In genomic region chr16:29863669-29863984, GRCh38 we compare ENCODE assay signal across 8 cellular contexts. TPM values are rescaled to one million over a fixed set of nuclear protein-coding genes. Genes with fewer than 3 reads are reported as not detected.
DNase-seq lines count a peak whose midpoint lies in the region; ATAC-seq, FAIRE-seq and TF ChIP-seq lines count a peak whose summit lies in the region.

No MANE protein-coding gene starts in this region.

- peak overlapping the region; percentile 80 for H3K4me2 ChIP-seq in GM12878 (ENCODE audit: control insufficient read depth, insufficient read depth)
- H3K4me2 ChIP-seq in mesendoderm (ENCODE audit: low read length): peak overlapping the region; percentile 3

- no peak overlapping the region for H2BK5ac ChIP-seq in mesendoderm (ENCODE audit: low read length)

- CTCF ChIA-PET in GM12878 (lab: Yijun Ruan, JAX): interaction anchor here (1.5 kb wide), 1 partner anchor 16 kb away, joined by 6 read pairs; no protein-coding TSS in a partner anchor

- no peak overlapping the region for H4K8ac ChIP-seq in mesendoderm (ENCODE audit: low read depth, low read length)

- no peak for FAIRE-seq in GM12878 (lab: Jason Lieb, UNC)

- H3K18ac ChIP-seq in mesendoderm (ENCODE audit: low read length): no peak overlapping the region

- TF ChIP-seq RAD21 in GM12878 (IDR thresholded peaks at IDR 0.05; ENCODE audit: insufficient read depth, low read depth, low read length): peak; percentile 26; the same call in 1 of the 2 replicates

- H3K4me3 ChIP-seq in left ventricle myocardium inferior: peak overlapping the region; percentile 95
- 0 out of 2 replicates have a peak overlapping the region, but pooled peaks have one; percentile 13 for H3K4me3 ChIP-seq in GM12878
- H3K4me3 ChIP-seq in mesendoderm (ENCODE audit: low read length): no peak overlapping the region
- H3K4me3 ChIP-seq in vagina: peak overlapping the region; percentile 84 to 100

- no peak for TF ChIP-seq CTCF in left ventricle myocardium inferior (IDR thresholded peaks at IDR 0.05; ENCODE audit: borderline replicate concordance)
- no peak for TF ChIP-seq CTCF in GM12878 (IDR thresholded peaks at IDR 0.05 in 2 of 3, conservative IDR thresholded peaks at IDR 0.05 in 1 of 3; ENCODE audit: control insufficient read depth in 2 of 3, extremely low read depth in 1 of 3, insufficient read depth in 1 of 3, low read depth in 3 of 3, low read length in 3 of 3)
- TF ChIP-seq CTCF in vagina (IDR thresholded peaks at IDR 0.05): peak in 1 of 3 experiments; percentile 11

- H3K56ac ChIP-seq in mesendoderm (ENCODE audit: low read length): peak overlapping the region; percentile 80

- no peaks in the 10 kb centered on the region for H3K9me3 ChIP-seq in left ventricle myocardium inferior (replicated peaks)
- no peaks in the 10 kb centered on the region for H3K9me3 ChIP-seq in GM12878 (replicated peaks; ENCODE audit: control insufficient read depth, insufficient read depth, low read length)
- H3K9me3 ChIP-seq in vagina: no peaks in the 10 kb centered on the region

- RAD21 ChIA-PET in GM12878 (lab: Charles Lee; ENCODE audit: unreplicated experiment): no interaction called here

- TF ChIP-seq POLR2A in GM12878 (IDR thresholded peaks at IDR 0.05; ENCODE audit: low read depth, low read length): no peak
- TF ChIP-seq POLR2A in vagina (IDR thresholded peaks at IDR 0.05): no peak

- peaks cover 6% of the 10 kb centered on the region for H3K79me1 ChIP-seq in mesendoderm (ENCODE audit: low read length)

- no peak overlapping the region for H2AK5ac ChIP-seq in mesendoderm (ENCODE audit: low read length)

- 42% methylated on average over 16 of the region's 16 CpGs for WGBS in GM12878 (ENCODE audit: insufficient coverage, insufficient replicate concordance, low lambda C conversion rate, missing lambda C conversion rate)
- no CpG with 5 or more reads among the region's 16 CpGs for WGBS in mesendoderm (ENCODE audit: extremely low coverage, insufficient coverage, low lambda C conversion rate)

- no peak for DNase-seq in left ventricle myocardium inferior
- DNase-seq in cardiac septum (ENCODE audit: low spot score): no peak
- no peak for DNase-seq in GM12878 (ENCODE audit: low read depth, low spot score)
- DNase-seq in mesendoderm: no peak
- no peak for DNase-seq in vagina (ENCODE audit: extremely low spot score in 2 of 2)
- DNase-seq in sciatic nerve (ENCODE audit: low spot score): no peak
- DNase-seq in NCI-H2171 treated with DMSO at 0.1 percent for 48 hours (lab: John Stamatoyannopoulos, UW): no peak

- ATAC-seq in GM12878 (no peak), sciatic nerve (no peak), GM21390 (IDR thresholded peaks at IDR 0.05; ENCODE audit: unreplicated experiment) (no peak)

- peak overlapping the region; percentile 94 for H3K27ac ChIP-seq in left ventricle myocardium inferior (replicated peaks)
- no peak overlapping the region for H3K27ac ChIP-seq in GM12878 (ENCODE audit: control insufficient read depth, insufficient read depth)
- no peak overlapping the region for H3K27ac ChIP-seq in mesendoderm (ENCODE audit: low read depth, low read length)
- H3K27ac ChIP-seq in vagina: peak overlapping the region; percentile 91

- no peaks in the 10 kb centered on the region for H4K20me1 ChIP-seq in GM12878 (ENCODE audit: control insufficient read depth, insufficient read depth)

- H3K36me3 ChIP-seq in left ventricle myocardium inferior: peaks cover 28% of the 10 kb centered on the region
- peaks cover 0 to 3% of the 10 kb centered on the region in 2 experiments; a peak in 2 of 4 replicates for H3K36me3 ChIP-seq in GM12878 (ENCODE audit: control insufficient read depth in 2 of 2, insufficient read depth in 2 of 2, low read length in 1 of 2)
- no peaks in the 10 kb centered on the region for H3K36me3 ChIP-seq in mesendoderm (ENCODE audit: control insufficient read depth, insufficient read depth, low read length)
- H3K36me3 ChIP-seq in vagina: peaks cover 0 to 25% of the 10 kb centered on the region in 2 donors

- no peak overlapping the region for H2BK120ac ChIP-seq in mesendoderm (ENCODE audit: low read depth, low read length)

- H3K79me2 ChIP-seq in GM12878 (ENCODE audit: control insufficient read depth, insufficient read depth, low read length) (peaks cover 7% of the 10 kb centered on the region), mesendoderm (ENCODE audit: control insufficient read depth, insufficient read depth, low read length) (peaks cover 4% of the 10 kb centered on the region)

- H3K4me1 ChIP-seq in left ventricle myocardium inferior: peaks cover 31% of the 10 kb centered on the region
- peaks cover 4% of the 10 kb centered on the region for H3K4me1 ChIP-seq in GM12878 (ENCODE audit: control insufficient read depth, insufficient read depth, low read length)
- H3K4me1 ChIP-seq in mesendoderm (ENCODE audit: control insufficient read depth, low read depth, low read length): peaks cover 2% of the 10 kb centered on the region
- H3K4me1 ChIP-seq in vagina: peaks cover 25% of the 10 kb centered on the region

- H3K4ac ChIP-seq in mesendoderm (ENCODE audit: low read depth, low read length): peak overlapping the region; percentile 9

- H4K5ac ChIP-seq in mesendoderm (ENCODE audit: low read length): no peak overlapping the region

- peak overlapping the region; percentile 100 for H2AFZ ChIP-seq in GM12878 (ENCODE audit: control insufficient read depth, low read depth, low read length)

- no peaks in the 10 kb centered on the region for H3K27me3 ChIP-seq in left ventricle myocardium inferior (ENCODE audit: low read depth)
- 0 out of 4 replicates have a peak, but pooled peaks cover 0 to 1% of the 10 kb centered on the region in 2 experiments for H3K27me3 ChIP-seq in GM12878 (replicated peaks in 1 of 2; ENCODE audit: control insufficient read depth in 2 of 2, insufficient read depth in 2 of 2, low read length in 1 of 2)
- no peaks in the 10 kb centered on the region for H3K27me3 ChIP-seq in mesendoderm (ENCODE audit: insufficient read depth, low read length, poor library complexity)
- no peaks in the 10 kb centered on the region for H3K27me3 ChIP-seq in vagina

- POLR2A ChIA-PET in GM12878 (lab: Charles Lee): interaction anchor here (1.5 kb wide), 1 partner anchor 43 kb away, joined by 6 read pairs; the partner anchor contains the start of gene MVP

- SMC1A ChIA-PET in GM12878 (lab: Charles Lee; ENCODE audit: uncharacterized antibody, unreplicated experiment): no interaction called here

- no TSS peak for BruUV-seq in GM12878 (replicated peaks; lab: Mats Ljungman, UMichigan)

- H3K23ac ChIP-seq in mesendoderm (ENCODE audit: low read length): peak overlapping the region; percentile 20

- no peak for TF ChIP-seq EP300 in GM12878 (IDR thresholded peaks at IDR 0.05; ENCODE audit: borderline replicate concordance in 1 of 2, control insufficient read depth in 1 of 2, low read depth in 2 of 2, low read length in 2 of 2)

- H3K9ac ChIP-seq in GM12878 (ENCODE audit: control insufficient read depth, insufficient read depth, low read length) (no peak overlapping the region), mesendoderm (ENCODE audit: low read length) (peak overlapping the region; percentile 64)

- intact Hi-C loops in left ventricle myocardium inferior (cut with micrococcal nuclease) (no loop called here), cardiac septum (cut with DNase I) (loop anchor here (1.0 to 5.0 kb wide), 3 partner anchors 46 to 133 kb away; partner anchors contain the start of genes INO80E, KIF22 and PAGR1), GM12878 (cut with micrococcal nuclease; ENCODE audit: unreplicated experiment) (loop anchor here (5.0 to 10.0 kb wide), 2 partner anchors 41 to 61 kb away; partner anchors contain the start of genes KCTD13 and MVP), vagina (cut with DNase I) (no loop called here), sciatic nerve (cut with DNase I) (no loop called here)

- in situ Hi-C loops in GM12878 (cut with MboI): no loop called here

- no peak overlapping the region for H2BK15ac ChIP-seq in mesendoderm (replicated peaks; ENCODE audit: low read depth)

RNA-seq across cellular contexts. Expression of gene CDIPT, which starts 0.6 kb away (rescaled TPM):
- total RNA-seq in left ventricle myocardium inferior (68.6 TPM), cardiac septum (73.8 TPM), GM12878 (2014; rRNA removed) (33.2 and 35.4 TPM in 2 replicates), GM12878 (2014; rRNA removed; fragmentation: Illumina TruSeq; extraction: Trizol) (9.6 and 10.5 TPM in 2 replicates), GM12878 (2021) (31.4 and 34.1 TPM in 2 replicates), vagina (89.4 TPM), sciatic nerve (58.4 TPM)
- 23.6 and 25.0 TPM in 2 replicates for total RNA-seq in GM12878 (2013; cell fraction: nucleolus; rRNA removed)
- 11.5 TPM for polyA plus RNA-seq in GM12878 (2011; ENCODE audit: low read depth)
- polyA plus RNA-seq in GM12878 (2011; rRNA removed) (14.5 and 26.2 TPM in 2 replicates), GM12878 (2014; fragmentation: Illumina TruSeq; extraction: Trizol) (6.8 and 15.5 TPM in 2 replicates), GM12878 (2014; fragmentation: Nextera tagmentation; extraction: Ambion mirVana) (1 to 10 TPM in 1 of 2 experiments, under 1 TPM in 1; 0.87 to 3.5 TPM), GM12878 (2014; rRNA removed) (33.1 and 33.2 TPM in 2 replicates), GM12878 (2016; fragmentation: Nextera tagmentation; extraction: Ambion mirVana) (10 to 100 TPM; 28.1 to 36.4 TPM)
- polyA plus RNA-seq in GM12878 (2011; cell fraction: cytosol; rRNA removed): 41.9 and 52.6 TPM in 2 replicates
- 36.4 and 39.8 TPM in 2 replicates for polyA plus RNA-seq in GM12878 (2011; cell fraction: nucleus; rRNA removed)
- 28.7 and 30.8 TPM in 2 replicates for polyA plus RNA-seq in GM12878 (2012)
- 21.6 and 34.8 TPM in 2 replicates for polyA minus RNA-seq in GM12878 (2011; rRNA and poly(A)+ RNA removed)
- 18.7 and 20.5 TPM in 2 replicates for polyA minus RNA-seq in GM12878 (2011; cell fraction: cytosol; rRNA and poly(A)+ RNA removed)
- polyA minus RNA-seq in GM12878 (2011; cell fraction: nucleus; rRNA and poly(A)+ RNA removed): 11.2 and 15.9 TPM in 2 replicates
- 47.5 TPM for polyA plus RNA-seq in mesendoderm (2013, experiment 1 of 2)
- 46.8 TPM for polyA plus RNA-seq in mesendoderm (2013, experiment 2 of 2)

RNA-seq across cellular contexts. Expression of gene SEZ6L2, which starts 35.7 kb away (rescaled TPM):
- total RNA-seq in left ventricle myocardium inferior (0.38 TPM), cardiac septum (1.2 TPM), GM12878 (2014; rRNA removed) (0.06 TPM in 1 of 2 replicates, not detected in the other), GM12878 (2014; rRNA removed; fragmentation: Illumina TruSeq; extraction: Trizol) (not detected in 2 replicates), GM12878 (2021) (0.37 and 0.49 TPM in 2 replicates), vagina (15.7 TPM), sciatic nerve (3.1 TPM)
- total RNA-seq in GM12878 (2013; cell fraction: nucleolus; rRNA removed): not detected in 2 replicates
- polyA plus RNA-seq in GM12878 (2011; ENCODE audit: low read depth): not detected
- polyA plus RNA-seq in GM12878 (2011; rRNA removed) (not detected in 2 replicates), GM12878 (2014; fragmentation: Illumina TruSeq; extraction: Trizol) (not detected in 2 replicates), GM12878 (2014; fragmentation: Nextera tagmentation; extraction: Ambion mirVana) (not detected), GM12878 (2014; rRNA removed) (not detected in 2 replicates), GM12878 (2016; fragmentation: Nextera tagmentation; extraction: Ambion mirVana) (not detected)
- polyA plus RNA-seq in GM12878 (2011; cell fraction: cytosol; rRNA removed): not detected in 2 replicates
- polyA plus RNA-seq in GM12878 (2011; cell fraction: nucleus; rRNA removed): not detected in 2 replicates
- not detected in 2 replicates for polyA plus RNA-seq in GM12878 (2012)
- not detected in 2 replicates for polyA minus RNA-seq in GM12878 (2011; rRNA and poly(A)+ RNA removed)
- polyA minus RNA-seq in GM12878 (2011; cell fraction: cytosol; rRNA and poly(A)+ RNA removed): 0.83 and 1.2 TPM in 2 replicates
- not detected in 2 replicates for polyA minus RNA-seq in GM12878 (2011; cell fraction: nucleus; rRNA and poly(A)+ RNA removed)
- polyA plus RNA-seq in mesendoderm (2013, experiment 1 of 2): 21.1 TPM
- 19.7 TPM for polyA plus RNA-seq in mesendoderm (2013, experiment 2 of 2)

RNA-seq across cellular contexts. Expression of gene ASPHD1, which starts 36.7 kb away (rescaled TPM):
- not detected for total RNA-seq in left ventricle myocardium inferior
- total RNA-seq in cardiac septum: 0.38 TPM
- total RNA-seq in GM12878 (2013; cell fraction: nucleolus; rRNA removed): not detected in 2 replicates
- total RNA-seq in GM12878 (2014; rRNA removed): not detected in 2 replicates
- not detected in 2 replicates for total RNA-seq in GM12878 (2014; rRNA removed; fragmentation: Illumina TruSeq; extraction: Trizol)
- total RNA-seq in GM12878 (2021): not detected in 2 replicates
- not detected for polyA plus RNA-seq in GM12878 (2011; ENCODE audit: low read depth)
- polyA plus RNA-seq in GM12878 (2011; rRNA removed): not detected in 2 replicates
- not detected in 2 replicates for polyA plus RNA-seq in GM12878 (2011; cell fraction: cytosol; rRNA removed)
- not detected in 2 replicates for polyA plus RNA-seq in GM12878 (2011; cell fraction: nucleus; rRNA removed)
- 0.07 and 0.11 TPM in 2 replicates for polyA plus RNA-seq in GM12878 (2012)
- polyA plus RNA-seq in GM12878 (2014; fragmentation: Illumina TruSeq; extraction: Trizol): not detected in 2 replicates
- polyA plus RNA-seq in GM12878 (2014; fragmentation: Nextera tagmentation; extraction: Ambion mirVana): not detected
- polyA plus RNA-seq in GM12878 (2014; rRNA removed): not detected in 2 replicates
- polyA plus RNA-seq in GM12878 (2016; fragmentation: Nextera tagmentation; extraction: Ambion mirVana): not detected
- polyA minus RNA-seq in GM12878 (2011; rRNA and poly(A)+ RNA removed): not detected in 2 replicates
- not detected in 2 replicates for polyA minus RNA-seq in GM12878 (2011; cell fraction: cytosol; rRNA and poly(A)+ RNA removed)
- polyA minus RNA-seq in GM12878 (2011; cell fraction: nucleus; rRNA and poly(A)+ RNA removed): not detected in 2 replicates
- polyA plus RNA-seq in mesendoderm (2013, experiment 1 of 2): 3.9 TPM
- polyA plus RNA-seq in mesendoderm (2013, experiment 2 of 2): 3.7 TPM
- not detected for total RNA-seq in vagina
- total RNA-seq in sciatic nerve: 5.0 TPM

RNA-seq across cellular contexts. Expression of gene MVP, which starts 43.4 kb away (rescaled TPM):
- total RNA-seq in left ventricle myocardium inferior: 38.6 TPM
- total RNA-seq in cardiac septum: 60.2 TPM
- total RNA-seq in GM12878 (2013; cell fraction: nucleolus; rRNA removed): 84.4 and 84.6 TPM in 2 replicates
- 60.2 and 67.9 TPM in 2 replicates for total RNA-seq in GM12878 (2014; rRNA removed)
- total RNA-seq in GM12878 (2014; rRNA removed; fragmentation: Illumina TruSeq; extraction: Trizol): 28.1 and 28.9 TPM in 2 replicates
- total RNA-seq in GM12878 (2021): 62.5 and 62.7 TPM in 2 replicates
- 32.9 TPM for polyA plus RNA-seq in GM12878 (2011; ENCODE audit: low read depth)
- 26.8 and 74.2 TPM in 2 replicates for polyA plus RNA-seq in GM12878 (2011; rRNA removed)
- 59.9 and 79.0 TPM in 2 replicates for polyA plus RNA-seq in GM12878 (2011; cell fraction: cytosol; rRNA removed)
- 152 and 155 TPM in 2 replicates for polyA plus RNA-seq in GM12878 (2011; cell fraction: nucleus; rRNA removed)
- 54.3 and 57.3 TPM in 2 replicates for polyA plus RNA-seq in GM12878 (2012)
- polyA plus RNA-seq in GM12878 (2014; fragmentation: Illumina TruSeq; extraction: Trizol): 18.5 and 37.3 TPM in 2 replicates
- 1 to 10 TPM in 1 of 2 experiments, under 1 TPM in 1; 0.98 to 1.2 TPM for polyA plus RNA-seq in GM12878 (2014; fragmentation: Nextera tagmentation; extraction: Ambion mirVana)
- 46.7 and 56.9 TPM in 2 replicates for polyA plus RNA-seq in GM12878 (2014; rRNA removed)
- polyA plus RNA-seq in GM12878 (2016; fragmentation: Nextera tagmentation; extraction: Ambion mirVana): 10 to 100 TPM; 63.5 to 64.6 TPM
- polyA minus RNA-seq in GM12878 (2011; rRNA and poly(A)+ RNA removed): 183 and 191 TPM in 2 replicates
- polyA minus RNA-seq in GM12878 (2011; cell fraction: cytosol; rRNA and poly(A)+ RNA removed): 59.3 and 71.4 TPM in 2 replicates
- polyA minus RNA-seq in GM12878 (2011; cell fraction: nucleus; rRNA and poly(A)+ RNA removed): 47.4 and 71.8 TPM in 2 replicates
- 0.13 TPM for polyA plus RNA-seq in mesendoderm (2013, experiment 1 of 2)
- 0.18 TPM for polyA plus RNA-seq in mesendoderm (2013, experiment 2 of 2)
- total RNA-seq in vagina: 111 TPM
- 123 TPM for total RNA-seq in sciatic nerve

RNA-seq across cellular contexts. Expression of gene PAGR1, which starts 47.7 kb away (rescaled TPM):
- 12.9 TPM for total RNA-seq in left ventricle myocardium inferior
- total RNA-seq in cardiac septum: 15.6 TPM
- 18.3 and 23.4 TPM in 2 replicates for total RNA-seq in GM12878 (2013; cell fraction: nucleolus; rRNA removed)
- 31.5 and 33.4 TPM in 2 replicates for total RNA-seq in GM12878 (2014; rRNA removed)
- 15.0 and 19.6 TPM in 2 replicates for total RNA-seq in GM12878 (2014; rRNA removed; fragmentation: Illumina TruSeq; extraction: Trizol)
- total RNA-seq in GM12878 (2021): 26.5 and 27.2 TPM in 2 replicates
- 8.9 TPM for polyA plus RNA-seq in GM12878 (2011; ENCODE audit: low read depth)
- 14.9 and 16.0 TPM in 2 replicates for polyA plus RNA-seq in GM12878 (2011; rRNA removed)
- 20.7 and 21.3 TPM in 2 replicates for polyA plus RNA-seq in GM12878 (2011; cell fraction: cytosol; rRNA removed)
- 10.5 and 13.7 TPM in 2 replicates for polyA plus RNA-seq in GM12878 (2011; cell fraction: nucleus; rRNA removed)
- polyA plus RNA-seq in GM12878 (2012): 19.7 and 20.0 TPM in 2 replicates
- polyA plus RNA-seq in GM12878 (2014; fragmentation: Illumina TruSeq; extraction: Trizol): 4.4 and 11.5 TPM in 2 replicates
- polyA plus RNA-seq in GM12878 (2014; fragmentation: Nextera tagmentation; extraction: Ambion mirVana): 1 to 10 TPM; 1.1 to 5.5 TPM
- 29.6 and 34.5 TPM in 2 replicates for polyA plus RNA-seq in GM12878 (2014; rRNA removed)
- 10 to 100 TPM; 44.6 to 57.7 TPM for polyA plus RNA-seq in GM12878 (2016; fragmentation: Nextera tagmentation; extraction: Ambion mirVana)
- polyA minus RNA-seq in GM12878 (2011; rRNA and poly(A)+ RNA removed): 2.5 and 5.9 TPM in 2 replicates
- 5.0 and 8.2 TPM in 2 replicates for polyA minus RNA-seq in GM12878 (2011; cell fraction: cytosol; rRNA and poly(A)+ RNA removed)
- 6.3 and 9.0 TPM in 2 replicates for polyA minus RNA-seq in GM12878 (2011; cell fraction: nucleus; rRNA and poly(A)+ RNA removed)
- polyA plus RNA-seq in mesendoderm (2013, experiment 1 of 2): 59.4 TPM
- polyA plus RNA-seq in mesendoderm (2013, experiment 2 of 2): 59.3 TPM
- total RNA-seq in vagina: 23.6 TPM
- total RNA-seq in sciatic nerve: 29.7 TPM

Comparison
In these comparisons a context has a peak if more than half of its experiments do, and no peak if none do; other contexts are left out.
1. intact Hi-C loops: an anchor here in cardiac septum (1.0 to 5.0 kb wide) and GM12878 (5.0 to 10.0 kb wide); none called in left ventricle myocardium inferior, vagina and sciatic nerve.
2. H3K27ac ChIP-seq: peak in left ventricle myocardium inferior (single experiment) and vagina (single experiment); none in GM12878 (single experiment) and mesendoderm (single experiment).